ENCODE assay signal across 8 cellular contexts in genomic region chr1:219567341-219567947, GRCh38. TPM values are rescaled to one million over a fixed set of nuclear protein-coding genes. Genes with fewer than 3 reads are reported as not detected.
A peak's percentile ranks its signal among the peaks of the same experiment; 100 is the strongest.
DNase-seq lines count a peak whose midpoint lies in the region; ATAC-seq and TF ChIP-seq lines count a peak whose summit lies in the region.

No MANE protein-coding gene starts in this region.

- H3K4me3 ChIP-seq in AG10803 (ENCODE audit: low read length) = no peak overlapping the region
- no peak overlapping the region for H3K4me3 ChIP-seq in left ventricle myocardium inferior

- H3K36me3 ChIP-seq in left ventricle myocardium inferior = no peaks in the 10 kb centered on the region

- peaks cover 9% of the 10 kb centered on the region for H3K4me1 ChIP-seq in left ventricle myocardium inferior

- ATAC-seq in GM19395 (IDR thresholded peaks at IDR 0.05; ENCODE audit: unreplicated experiment) (peak; percentile 81), HG03097 (IDR thresholded peaks at IDR 0.05; ENCODE audit: low FRiP score, unreplicated experiment) (no peak)

- peak; percentile 42 for DNase-seq in AG10803 (ENCODE audit: low read depth)
- DNase-seq in Kasumi-1 (lab: John Stamatoyannopoulos, UW) = peak; percentile 53 to 55
- DNase-seq in SKM-1 treated with dmso at 0.1 percent for 144 hours (lab: John Stamatoyannopoulos, UW; ENCODE audit: unreplicated experiment) = peak; percentile 44
- DNase-seq in left ventricle myocardium inferior = no peak
- no peak for DNase-seq in stimulated activated CD8-positive, alpha-beta memory T cell treated with anti-CD3 and anti-CD28 coated beads, Interleukin-4, amount 100 ng/mL, for 48 hours
- DNase-seq in NCI-H226 = no peak

- TF ChIP-seq CTCF in AG10803 (conservative IDR thresholded peaks at IDR 0.05; ENCODE audit: low read length) (peak; percentile 70), left ventricle myocardium inferior (IDR thresholded peaks at IDR 0.05; ENCODE audit: borderline replicate concordance) (peak; percentile 65)

- intact Hi-C loops in left ventricle myocardium inferior (cut with micrococcal nuclease) = loop anchor here (10.0 kb wide), 1 partner anchor 343 kb away; no protein-coding TSS in a partner anchor

- H3K9me3 ChIP-seq in left ventricle myocardium inferior (replicated peaks) = no peaks in the 10 kb centered on the region

- H3K27me3 ChIP-seq in left ventricle myocardium inferior (ENCODE audit: low read depth) = no peaks in the 10 kb centered on the region

- no peak overlapping the region for H3K27ac ChIP-seq in left ventricle myocardium inferior (replicated peaks)

RNA-seq across cellular contexts. Expression of gene ZC3H11B, which starts 45.5 kb away (rescaled TPM):
- total RNA-seq in left ventricle myocardium inferior = 0.49 TPM

Comparison
In these comparisons a context has a peak if more than half of its experiments do, and no peak if none do; other contexts are left out.
1. DNase-seq: peak in AG10803 (single experiment), Kasumi-1 (2 of 2) and SKM-1 treated with dmso at 0.1 percent for 144 hours (single experiment); none in left ventricle myocardium inferior (single experiment), stimulated activated CD8-positive, alpha-beta memory T cell treated with anti-CD3 and anti-CD28 coated beads, Interleukin-4, amount 100 ng/mL, for 48 hours (single experiment) and NCI-H226 (single experiment).